Comparison of ENCODE assay signal across 35 cellular contexts in the genomic region with DNA sequence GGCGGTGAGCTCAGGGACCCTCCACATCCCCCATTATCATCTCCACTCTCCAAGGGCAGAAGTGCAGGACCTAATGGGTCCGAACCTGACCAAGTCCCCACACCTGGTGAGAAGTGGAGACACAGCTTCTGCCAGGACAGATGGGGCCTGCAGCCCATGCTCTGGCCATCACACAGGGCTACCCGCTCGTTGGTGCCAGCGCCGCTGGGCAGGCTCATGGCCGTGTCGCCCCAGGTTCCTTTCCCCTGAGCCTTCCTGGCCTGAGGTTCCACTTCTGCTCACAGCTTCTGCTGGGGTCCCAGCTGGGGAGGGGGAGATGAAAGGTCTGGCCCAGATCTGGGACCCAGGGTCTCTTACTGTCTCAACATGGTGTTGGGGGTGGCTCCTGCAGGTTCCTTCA. TPM values are rescaled to one million over a fixed set of nuclear protein-coding genes. Genes with fewer than 3 reads are reported as not detected.
DNase-seq lines count a peak whose midpoint lies in the region; ATAC-seq and TF ChIP-seq lines count a peak whose summit lies in the region.
"Had no signal": no experiment of that assay in that cellular context is flagged by ENCODE, and none has a peak within 500 bp of the region (broad histone marks: within the 10 kb centered on the region; RNA-seq: fewer than 3 reads in every experiment).

No MANE protein-coding gene starts in this region.

- ATAC-seq in Panc1, result peak; percentile 21; the same call in 1 of the 2 replicates
- ATAC-seq in activated T-cell treated with anti-CD3 and anti-CD28 coated beads, Interleukin-2, amount 50 U/mL, for 72 hours (replicated peaks in 1 of 2), result no peak
- ATAC-seq in GM21423 (IDR thresholded peaks at IDR 0.05; ENCODE audit: unreplicated experiment), result no peak
- ATAC-seq: A549; CD8-positive, alpha-beta T cell had no signal

- H2AFZ ChIP-seq in mesenchymal stem cell (ENCODE audit: low read depth, low read length) (no peak overlapping the region), neuronal stem cell (ENCODE audit: low read length) (no peak overlapping the region), osteoblast (ENCODE audit: low read length) (no peak overlapping the region)

- H3K4me2 ChIP-seq in mesenchymal stem cell (ENCODE audit: low read length, poor library complexity, severe bottlenecking) (no peak overlapping the region), neuronal stem cell (ENCODE audit: insufficient read depth, low read length, poor library complexity, severe bottlenecking) (no peak overlapping the region), osteoblast (ENCODE audit: insufficient read depth, low read length) (no peak overlapping the region)
- H3K4me2 ChIP-seq: A549; BLaER1; BLaER1 treated with 17β-estradiol and CSF1 and Interleukin-3, amounts not matched to agents 10 nM and 100 nM had no signal

- H2BK12ac ChIP-seq in mesenchymal stem cell (ENCODE audit: low read length in 2 of 2) (no peak overlapping the region), neuronal stem cell (ENCODE audit: low read length) (no peak overlapping the region)

- intact Hi-C loops in Panc1 (cut with micrococcal nuclease; ENCODE audit: unreplicated experiment) (no loop called here), dorsolateral prefrontal cortex (cut with DNase I) (no loop called here)

- H3K9me3 Mint-ChIP-seq in activated T-cell treated with anti-CD3 and anti-CD28 coated beads, Interleukin-2, amount 50 U/mL, for 72 hours, result no peaks in the 10 kb centered on the region
- H3K9me3 Mint-ChIP-seq: CD14-positive monocyte; CD4-positive, alpha-beta T cell; CD8-positive, alpha-beta memory T cell; CD8-positive, alpha-beta T cell had no signal

- TF ChIP-seq CTCF in Panc1 (IDR thresholded peaks at IDR 0.05), result no peak
- TF ChIP-seq CTCF in osteoblast (IDR thresholded peaks at IDR 0.05; ENCODE audit: extremely low read depth, low read depth, low read length), result no peak
- no peak for TF ChIP-seq CTCF in dorsolateral prefrontal cortex (IDR thresholded peaks at IDR 0.05 in 54 of 56, conservative IDR thresholded peaks at IDR 0.05 in 2 of 56; ENCODE audit: low read depth in 1 of 56, partially characterized antibody in 56 of 56)

- H3K9me3 ChIP-seq in Panc1 (ENCODE audit: control insufficient read depth, insufficient read depth, low read depth, low read length) (no peaks in the 10 kb centered on the region), mesenchymal stem cell (ENCODE audit: control insufficient read depth, low read length) (no peaks in the 10 kb centered on the region), neuronal stem cell (replicated peaks in 1 of 2; ENCODE audit: control insufficient read depth in 2 of 2, insufficient read depth in 1 of 2, low read depth in 1 of 2, low read length in 2 of 2) (no peaks in the 10 kb centered on the region), osteoblast (ENCODE audit: low read depth, low read length) (no peaks in the 10 kb centered on the region)
- H3K9me3 ChIP-seq: A549; BE2C; BLaER1; BLaER1 treated with 17β-estradiol and CSF1 and Interleukin-3, amounts not matched to agents 10 nM and 100 nM; Caco-2 had no signal

- H3K4me1 Mint-ChIP-seq in activated T-cell treated with anti-CD3 and anti-CD28 coated beads, Interleukin-2, amount 50 U/mL, for 72 hours (ENCODE audit: low read depth), result no peaks in the 10 kb centered on the region
- H3K4me1 Mint-ChIP-seq: B cell; CD14-positive monocyte; CD4-positive, alpha-beta memory T cell; CD4-positive, CD25-positive, alpha-beta regulatory T cell; CD8-positive, alpha-beta memory T cell had no signal

- H4K20me1 ChIP-seq in osteoblast (ENCODE audit: insufficient read depth, low read length), result no peaks in the 10 kb centered on the region
- H4K20me1 ChIP-seq: BLaER1 had no signal

- H3K14ac ChIP-seq in mesenchymal stem cell (ENCODE audit: low read length in 2 of 2) (no peak overlapping the region), neuronal stem cell (ENCODE audit: low read length) (no peak overlapping the region)

- no peak overlapping the region for H3K4me3 ChIP-seq in Panc1 (ENCODE audit: low read depth in 2 of 2, low read length in 2 of 2)
- H3K4me3 ChIP-seq in mesenchymal stem cell (ENCODE audit: insufficient read depth in 1 of 2, low read depth in 1 of 2, low read length in 2 of 2), result no peak overlapping the region
- H3K4me3 ChIP-seq in neuronal stem cell (ENCODE audit: low read length in 2 of 2), result no peak overlapping the region
- no peak overlapping the region for H3K4me3 ChIP-seq in osteoblast (ENCODE audit: insufficient read depth, low read length)
- H3K4me3 ChIP-seq in dorsolateral prefrontal cortex, result no peak overlapping the region
- H3K4me3 ChIP-seq: A549; BLaER1; BLaER1 treated with 17β-estradiol and CSF1 and Interleukin-3, amounts not matched to agents 10 nM and 100 nM had no signal

- no peaks in the 10 kb centered on the region for H3K79me2 ChIP-seq in osteoblast (ENCODE audit: insufficient read depth, low read length)

- 89% methylated on average over 8 of the region's 8 CpGs for WGBS in mesenchymal stem cell
- no CpG with 5 or more reads among the region's 8 CpGs for whole genome bisulfite sequencing in neuronal stem cell (ENCODE audit: extremely low coverage in 2 of 2, insufficient read length in 2 of 2, insufficient replicate concordance in 1 of 2), 2 donors

- H3K4me1 ChIP-seq in Panc1 (ENCODE audit: control insufficient read depth, insufficient read depth, low read length) (no peaks in the 10 kb centered on the region), mesenchymal stem cell (ENCODE audit: control insufficient read depth, insufficient read depth, low read depth, low read length) (no peaks in the 10 kb centered on the region), neuronal stem cell (ENCODE audit: control insufficient read depth in 2 of 2, insufficient read depth in 1 of 2, low read depth in 1 of 2, low read length in 2 of 2) (no peaks in the 10 kb centered on the region), osteoblast (ENCODE audit: insufficient read depth, low read length) (no peaks in the 10 kb centered on the region)
- H3K4me1 ChIP-seq: A549; BLaER1; BLaER1 treated with 17β-estradiol and CSF1 and Interleukin-3, amounts not matched to agents 10 nM and 100 nM; Caco-2 had no signal

- no peak overlapping the region for H3K27ac ChIP-seq in Panc1 (ENCODE audit: low read length)
- H3K27ac ChIP-seq in mesenchymal stem cell (ENCODE audit: low read length, poor library complexity, severe bottlenecking), result no peak overlapping the region
- H3K27ac ChIP-seq in neuronal stem cell (replicated peaks; ENCODE audit: low read length), result no peak overlapping the region
- H3K27ac ChIP-seq in osteoblast (ENCODE audit: low read depth, low read length), result no peak overlapping the region
- no peak overlapping the region for H3K27ac ChIP-seq in dorsolateral prefrontal cortex
- H3K27ac ChIP-seq: 22Rv1; A549; BLaER1; BLaER1 treated with 17β-estradiol and CSF1 and Interleukin-3, amounts not matched to agents 10 nM and 100 nM; C4-2B had no signal

- H3K4ac ChIP-seq in mesenchymal stem cell (ENCODE audit: low read depth in 1 of 2, low read length in 2 of 2) (no peak overlapping the region), neuronal stem cell (ENCODE audit: low read length) (no peak overlapping the region)

- POLR2A ChIA-PET in Panc1 (lab: Charles Lee), result no interaction called here

- H3K4me3 Mint-ChIP-seq in activated T-cell treated with anti-CD3 and anti-CD28 coated beads, Interleukin-2, amount 50 U/mL, for 72 hours, result no peak overlapping the region
- H3K4me3 Mint-ChIP-seq: B cell; CD14-positive monocyte; CD4-positive, alpha-beta memory T cell; CD4-positive, alpha-beta T cell; CD4-positive, CD25-positive, alpha-beta regulatory T cell; CD8-positive, alpha-beta memory T cell; CD8-positive, alpha-beta T cell had no signal

- no peak overlapping the region for H3K23ac ChIP-seq in mesenchymal stem cell (ENCODE audit: low read length in 2 of 2)
- peak overlapping the region; percentile 25 for H3K23ac ChIP-seq in neuronal stem cell (ENCODE audit: low read depth, low read length, poor library complexity)

- H2BK5ac ChIP-seq in mesenchymal stem cell (ENCODE audit: low read depth, low read length, poor library complexity, severe bottlenecking) (no peak overlapping the region), neuronal stem cell (ENCODE audit: low read length) (no peak overlapping the region)

- H2BK120ac ChIP-seq in mesenchymal stem cell (ENCODE audit: low read depth, low read length), result no peak overlapping the region
- H2BK120ac ChIP-seq in neuronal stem cell (ENCODE audit: low read depth, low read length), result peak overlapping the region; percentile 26

- H3K27me3 ChIP-seq in Panc1 (ENCODE audit: control insufficient read depth, insufficient read depth, low read length) (peaks cover 20% of the 10 kb centered on the region), mesenchymal stem cell (ENCODE audit: control insufficient read depth in 1 of 2, insufficient read depth in 1 of 2, low read length in 2 of 2) (peaks cover 0 to 38% of the 10 kb centered on the region in 2 experiments), neuronal stem cell (ENCODE audit: control insufficient read depth in 3 of 3, insufficient read depth in 3 of 3, low read depth in 1 of 3, low read length in 3 of 3) (peaks cover 0 to 5% (median 0%) of the 10 kb centered on the region in 3 experiments), osteoblast (ENCODE audit: insufficient read depth, low read length) (no peaks in the 10 kb centered on the region), dorsolateral prefrontal cortex (peaks cover 0 to 30% (median 0%) of the 10 kb centered on the region in 45 donors)
- H3K27me3 ChIP-seq: BE2C, BLaER1 had no signal

- H2AK5ac ChIP-seq in mesenchymal stem cell (ENCODE audit: low read length, severe bottlenecking) (no peak overlapping the region), neuronal stem cell (ENCODE audit: low read depth, low read length) (no peak overlapping the region)

- H3K9ac ChIP-seq in mesenchymal stem cell (ENCODE audit: low read length) (no peak overlapping the region), neuronal stem cell (ENCODE audit: low read depth, low read length, poor library complexity) (no peak overlapping the region)
- H3K9ac ChIP-seq: BLaER1; BLaER1 treated with 17β-estradiol and CSF1 and Interleukin-3, amounts not matched to agents 10 nM and 100 nM had no signal

- H3K36me3 Mint-ChIP-seq in activated T-cell treated with anti-CD3 and anti-CD28 coated beads, Interleukin-2, amount 50 U/mL, for 72 hours (ENCODE audit: insufficient read depth in 2 of 2), result no peaks in the 10 kb centered on the region
- H3K36me3 Mint-ChIP-seq: CD14-positive monocyte; CD4-positive, alpha-beta memory T cell; CD4-positive, CD25-positive, alpha-beta regulatory T cell; CD8-positive, alpha-beta memory T cell; CD8-positive, alpha-beta T cell had no signal

- BruUV-seq in Panc1 (replicated peaks; lab: Mats Ljungman, UMichigan), result no TSS peak

- DNase-seq in Panc1 (ENCODE audit: low read depth, low spot score) (no peak), mesenchymal stem cell (no peak), neuronal stem cell (ENCODE audit: low spot score) (no peak), osteoblast (ENCODE audit: insufficient read length, low spot score, missing footprints) (peak; percentile 50), dorsolateral prefrontal cortex (no peak), NCI-H345 treated with DMSO at 0.1 percent for 48 hours (lab: John Stamatoyannopoulos, UW; ENCODE audit: unreplicated experiment) (no peak)
- DNase-seq in activated T-cell treated with anti-CD3 and anti-CD28 coated beads, Interleukin-2, amount 50 U/mL, for 72 hours, result no peak
- DNase-seq: 8988T; ACHN; AML-193; BE2C; C1 segment of cervical spinal cord; Caco-2; Calu3; CD4-positive, alpha-beta memory T cell; CD4-positive, alpha-beta T cell; CD4-positive, CD25-positive, alpha-beta regulatory T cell; CD8-positive, alpha-beta T cell; COR-L47; DMS 273 treated with DMSO at 0.1 percent for 48 hours; DMS153; DMS53; DMS79; DMS79 treated with DMSO at 0.1 percent for 48 hours; DND-41; EL had no signal

- H4K91ac ChIP-seq in mesenchymal stem cell (ENCODE audit: low read length) (no peak overlapping the region), neuronal stem cell (ENCODE audit: low read depth, low read length, poor library complexity) (no peak overlapping the region)

- no peak overlapping the region for H3K27ac Mint-ChIP-seq in activated T-cell treated with anti-CD3 and anti-CD28 coated beads, Interleukin-2, amount 50 U/mL, for 72 hours
- H3K27ac Mint-ChIP-seq: B cell; CD14-positive monocyte; CD4-positive, alpha-beta memory T cell; CD4-positive, alpha-beta T cell; CD4-positive, CD25-positive, alpha-beta regulatory T cell; CD8-positive, alpha-beta memory T cell; CD8-positive, alpha-beta T cell had no signal

- no peaks in the 10 kb centered on the region for H3K79me1 ChIP-seq in mesenchymal stem cell (replicated peaks; ENCODE audit: low read length, poor library complexity, severe bottlenecking)
- H3K79me1 ChIP-seq in neuronal stem cell (ENCODE audit: low read depth, low read length), result no peaks in the 10 kb centered on the region

- in situ Hi-C loops in Panc1 (cut with HindIII; ENCODE audit: low pct_unique_long_range_greater_than_20kb, low sequenced_read_pairs), result no loop called here

- H3K27me3 Mint-ChIP-seq in activated T-cell treated with anti-CD3 and anti-CD28 coated beads, Interleukin-2, amount 50 U/mL, for 72 hours (ENCODE audit: low read depth), result peaks cover 6% of the 10 kb centered on the region
- H3K27me3 Mint-ChIP-seq: CD4-positive, CD25-positive, alpha-beta regulatory T cell had no signal

- H4K8ac ChIP-seq in mesenchymal stem cell (ENCODE audit: low read length) (peak overlapping the region; percentile 4), neuronal stem cell (ENCODE audit: low read depth, low read length) (no peak overlapping the region)

- H3K18ac ChIP-seq in mesenchymal stem cell (ENCODE audit: low read depth in 1 of 2, low read length in 2 of 2) (no peak overlapping the region), neuronal stem cell (ENCODE audit: low read length) (peak overlapping the region; percentile 35)

- H3K36me3 ChIP-seq in Panc1 (ENCODE audit: control insufficient read depth, insufficient read depth, low read length) (no peaks in the 10 kb centered on the region), mesenchymal stem cell (ENCODE audit: control insufficient read depth in 1 of 2, insufficient read depth in 2 of 2, low read depth in 1 of 2, low read length in 2 of 2) (no peaks in the 10 kb centered on the region), neuronal stem cell (replicated peaks in 1 of 2; ENCODE audit: control insufficient read depth in 2 of 2, insufficient read depth in 2 of 2, low read length in 2 of 2) (no peaks in the 10 kb centered on the region), osteoblast (ENCODE audit: insufficient read depth, low read length) (no peaks in the 10 kb centered on the region)
- H3K36me3 ChIP-seq: BE2C; BLaER1; BLaER1 treated with 17β-estradiol and CSF1 and Interleukin-3, amounts not matched to agents 10 nM and 100 nM had no signal

- CTCF ChIA-PET in Panc1 (lab: Charles Lee), result no interaction called here

- H2BK15ac ChIP-seq in mesenchymal stem cell (ENCODE audit: low read depth, poor library complexity, severe bottlenecking), result no peak overlapping the region
- no peak overlapping the region for H2BK15ac ChIP-seq in neuronal stem cell (ENCODE audit: low read length)

RNA-seq across cellular contexts. Expression of gene KCTD15, which starts 48.4 kb away (rescaled TPM):
- 27.8 TPM for total RNA-seq in Panc1 (2021; ENCODE audit: unreplicated experiment)
- polyA plus RNA-seq in Panc1 (2012; ENCODE audit: insufficient read length), result 46.7 TPM
- 16.1 TPM for polyA plus RNA-seq in mesenchymal stem cell (2013, experiment 1 of 2)
- polyA plus RNA-seq in mesenchymal stem cell (2013, experiment 2 of 2), result 19.5 TPM
- polyA plus RNA-seq in neuronal stem cell (2013, experiment 1 of 2), result 20.7 TPM
- polyA plus RNA-seq in neuronal stem cell (2013, experiment 2 of 2), result 20.9 TPM
- 39.5 and 55.7 TPM in 2 replicates for total RNA-seq in osteoblast
- total RNA-seq in activated T-cell treated with anti-CD3 and anti-CD28 coated beads, Interleukin-2, amount 50 U/mL, for 72 hours, result 1 to 10 TPM; 7.3 to 8.2 TPM
- total RNA-seq in dorsolateral prefrontal cortex, result 10 to 100 TPM; 12.3 to 56.4 (median 26.3) TPM
